In genomic region chr3:147392083-147392916, GRCh38 we compare ENCODE assay signal across 9 cellular contexts. TPM values are rescaled to one million over a fixed set of nuclear protein-coding genes. Genes with fewer than 3 reads are reported as not detected.
DNase-seq lines count a peak whose midpoint lies in the region; ATAC-seq lines count a peak whose summit lies in the region.
"Had no signal": no experiment of that assay in that cellular context is flagged by ENCODE, and none has a peak within 500 bp of the region (broad histone marks: within the 10 kb centered on the region; RNA-seq: fewer than 3 reads in every experiment).

No MANE protein-coding gene starts in this region.

- peak overlapping the region; percentile 64 for H3K56ac ChIP-seq in mesendoderm (ENCODE audit: low read length)

- no peak overlapping the region for H4K5ac ChIP-seq in mesendoderm (ENCODE audit: low read length)

- peaks cover 74% of the 10 kb centered on the region for H3K27me3 ChIP-seq in mesendoderm (ENCODE audit: insufficient read depth, low read length, poor library complexity)
- peaks cover 16% of the 10 kb centered on the region for H3K27me3 ChIP-seq in CD8-positive, alpha-beta memory T cell (ENCODE audit: insufficient read depth, low read length, poor library complexity, severe bottlenecking)

- POLR2A ChIA-PET in CD8-positive, alpha-beta memory T cell (lab: Charles Lee): no interaction called here

- no peak overlapping the region for H3K27ac Mint-ChIP-seq in CD8-positive, alpha-beta memory T cell

- H3K4me3 ChIP-seq in mesendoderm (ENCODE audit: low read length): peak overlapping the region; percentile 20
- no peak overlapping the region for H3K4me3 ChIP-seq in CD8-positive, alpha-beta memory T cell (ENCODE audit: low read length)
- H3K4me3 ChIP-seq: lung had no signal

- intact Hi-C loops in Right ventricle myocardium inferior (cut with DNase I) (no loop called here), cardiac septum (cut with DNase I) (no loop called here)

- H2AK5ac ChIP-seq in mesendoderm (ENCODE audit: low read length): no peak overlapping the region

- H4K8ac ChIP-seq in mesendoderm (ENCODE audit: low read depth, low read length): no peak overlapping the region

- H3K4me2 ChIP-seq in mesendoderm (ENCODE audit: low read length): peak overlapping the region; percentile 83

- no peak overlapping the region for H3K4me3 Mint-ChIP-seq in CD8-positive, alpha-beta memory T cell

- H3K4ac ChIP-seq in mesendoderm (ENCODE audit: low read depth, low read length): no peak overlapping the region

- no peaks in the 10 kb centered on the region for H3K36me3 Mint-ChIP-seq in CD8-positive, alpha-beta memory T cell

- H3K4me1 ChIP-seq in mesendoderm (ENCODE audit: control insufficient read depth, low read depth, low read length): peaks cover 8% of the 10 kb centered on the region
- H3K4me1 ChIP-seq in CD8-positive, alpha-beta memory T cell (ENCODE audit: insufficient read depth, low read length): no peaks in the 10 kb centered on the region

- H3K23ac ChIP-seq in mesendoderm (ENCODE audit: low read length): no peak overlapping the region

- no peak overlapping the region for H3K27ac ChIP-seq in mesendoderm (ENCODE audit: low read depth, low read length)
- H3K27ac ChIP-seq in CD8-positive, alpha-beta memory T cell (ENCODE audit: low read depth, low read length): no peak overlapping the region

- H3K79me2 ChIP-seq in mesendoderm (ENCODE audit: control insufficient read depth, insufficient read depth, low read length): no peaks in the 10 kb centered on the region

- H3K9me3 ChIP-seq in CD8-positive, alpha-beta memory T cell (ENCODE audit: low read length): no peaks in the 10 kb centered on the region

- H3K79me1 ChIP-seq in mesendoderm (ENCODE audit: low read length): no peaks in the 10 kb centered on the region

- CTCF ChIA-PET in CD8-positive, alpha-beta memory T cell (lab: Charles Lee): no interaction called here

- DNase-seq in Right ventricle myocardium inferior (ENCODE audit: missing footprints): no peak
- DNase-seq in cardiac septum (ENCODE audit: low spot score): no peak
- DNase-seq in dermis blood vessel endothelial cell: peak; percentile 48
- DNase-seq in mesendoderm: peak; percentile 93
- DNase-seq in CD8-positive, alpha-beta memory T cell: no peak
- DNase-seq in T-helper 9 cell: no peak
- DNase-seq in NCI-H345 (lab: John Stamatoyannopoulos, UW): no peak
- no peak for DNase-seq in HUDEP-2 (lab: John Stamatoyannopoulos, UW; ENCODE audit: unreplicated experiment in 76 of 76)

- H3K18ac ChIP-seq in mesendoderm (ENCODE audit: low read length): peak overlapping the region; percentile 20

- ATAC-seq in Right ventricle myocardium inferior: peak; percentile 44

- no peaks in the 10 kb centered on the region for H3K4me1 Mint-ChIP-seq in CD8-positive, alpha-beta memory T cell

- H3K36me3 ChIP-seq in mesendoderm (ENCODE audit: control insufficient read depth, insufficient read depth, low read length): no peaks in the 10 kb centered on the region
- H3K36me3 ChIP-seq in CD8-positive, alpha-beta memory T cell (ENCODE audit: insufficient read depth, low read length): no peaks in the 10 kb centered on the region

- WGBS in mesendoderm (ENCODE audit: extremely low coverage, insufficient coverage, low lambda C conversion rate): no CpG with 5 or more reads among the region's 55 CpGs

- H3K27me3 Mint-ChIP-seq in CD8-positive, alpha-beta memory T cell: peaks cover 68 to 76% of the 10 kb centered on the region in 2 donors

- peak overlapping the region; percentile 49 for H3K9ac ChIP-seq in mesendoderm (ENCODE audit: low read length)

- no peak overlapping the region for H2BK120ac ChIP-seq in mesendoderm (ENCODE audit: low read depth, low read length)

- no peak overlapping the region for H2BK15ac ChIP-seq in mesendoderm (replicated peaks; ENCODE audit: low read depth)

- no peak overlapping the region for H2BK5ac ChIP-seq in mesendoderm (ENCODE audit: low read length)

- peaks cover 0 to 50% (median 29%) of the 10 kb centered on the region in 5 donors for H3K9me3 Mint-ChIP-seq in CD8-positive, alpha-beta memory T cell

RNA-seq across cellular contexts. Expression of gene ZIC4, which starts 14.0 kb away (rescaled TPM):
- total RNA-seq in Right ventricle myocardium inferior (not detected), cardiac septum (not detected), dermis blood vessel endothelial cell (not detected in 2 replicates)
- 0.01 TPM for polyA plus RNA-seq in mesendoderm (2013, experiment 1 of 2)
- 0.01 TPM for polyA plus RNA-seq in mesendoderm (2013, experiment 2 of 2)
- not detected for total RNA-seq in CD8-positive, alpha-beta memory T cell
- not detected for polyA plus RNA-seq in CD8-positive, alpha-beta memory T cell
- total RNA-seq: lung had no signal
- polyA plus RNA-seq: lung had no signal

RNA-seq across cellular contexts. Expression of gene ZIC1, which starts 16.9 kb away (rescaled TPM):
- not detected for total RNA-seq in Right ventricle myocardium inferior
- total RNA-seq in cardiac septum: not detected
- total RNA-seq in dermis blood vessel endothelial cell: under 0.01 TPM in 1 of 2 replicates, not detected in the other
- 1.0 TPM for polyA plus RNA-seq in mesendoderm (2013, experiment 1 of 2)
- polyA plus RNA-seq in mesendoderm (2013, experiment 2 of 2): 0.84 TPM
- total RNA-seq in CD8-positive, alpha-beta memory T cell: not detected
- not detected for polyA plus RNA-seq in CD8-positive, alpha-beta memory T cell
- total RNA-seq: lung had no signal

Comparison
In these comparisons a context has a peak if more than half of its experiments do, and no peak if none do; other contexts are left out.
1. DNase-seq: peak in dermis blood vessel endothelial cell (single experiment) and mesendoderm (single experiment); none in Right ventricle myocardium inferior (single experiment), cardiac septum (single experiment), CD8-positive, alpha-beta memory T cell (0 of 5), T-helper 9 cell (single experiment), NCI-H345 (single experiment) and HUDEP-2 (0 of 76).